Comparison of ENCODE assay signal across 9 cellular contexts in genomic region chr6:142030115-142030619, GRCh38.
DNase-seq lines count a peak whose midpoint lies in the region; ATAC-seq and TF ChIP-seq lines count a peak whose summit lies in the region.
"Had no signal": no experiment of that assay in that cellular context is flagged by ENCODE, and none has a peak within 500 bp of the region (broad histone marks: within the 10 kb centered on the region; RNA-seq: fewer than 3 reads in every experiment).

No MANE protein-coding gene starts in this region.

- H3K27me3 ChIP-seq in IMR-90 (ENCODE audit: control insufficient read depth, insufficient read depth, low read length) (no peaks in the 10 kb centered on the region), neuronal stem cell (ENCODE audit: control insufficient read depth in 3 of 3, insufficient read depth in 3 of 3, low read depth in 1 of 3, low read length in 3 of 3) (no peaks in the 10 kb centered on the region)

- 39% methylated on average over 6 of the region's 11 CpGs; no CpG with 5 or more reads in 1 of the 2 experiments for WGBS in IMR-90 (ENCODE audit: extremely low coverage in 2 of 2, insufficient read length in 1 of 2), 2 experiments
- WGBS in neuronal stem cell (ENCODE audit: extremely low coverage in 2 of 2, insufficient read length in 2 of 2, insufficient replicate concordance in 1 of 2), 2 donors, result no CpG with 5 or more reads among the region's 11 CpGs

- peak overlapping the region; percentile 61 for H2AK9ac ChIP-seq in IMR-90 (replicated peaks; ENCODE audit: low read depth, low read length, poor library complexity)

- H3K27me3 Mint-ChIP-seq in effector memory CD8-positive, alpha-beta T cell, result peaks cover 6 to 9% of the 10 kb centered on the region in 2 donors

- H3K4me1 ChIP-seq in IMR-90 (ENCODE audit: control insufficient read depth, insufficient read depth, low read length), result no peaks in the 10 kb centered on the region
- H3K4me1 ChIP-seq in neuronal stem cell (ENCODE audit: control insufficient read depth in 2 of 2, insufficient read depth in 1 of 2, low read depth in 1 of 2, low read length in 2 of 2), result no peaks in the 10 kb centered on the region

- H3K18ac ChIP-seq in IMR-90 (ENCODE audit: low read depth, low read length), result no peak overlapping the region; the same call in 1 of the 2 replicates
- peak overlapping the region; percentile 48 for H3K18ac ChIP-seq in neuronal stem cell (ENCODE audit: low read length)

- H3K9me1 ChIP-seq in IMR-90 (ENCODE audit: insufficient read depth, low read length), result no peaks in the 10 kb centered on the region

- no peak for TF ChIP-seq RAD21 in IMR-90 (IDR thresholded peaks at IDR 0.05; ENCODE audit: low read length)

- no peaks in the 10 kb centered on the region for H3K36me3 Mint-ChIP-seq in effector memory CD8-positive, alpha-beta T cell (ENCODE audit: insufficient read depth)

- no peak overlapping the region for H2BK15ac ChIP-seq in IMR-90 (ENCODE audit: low read depth, low read length)
- H2BK15ac ChIP-seq in neuronal stem cell (ENCODE audit: low read length), result no peak overlapping the region

- peaks cover 0 to 4% of the 10 kb centered on the region in 2 donors for H3K9me3 Mint-ChIP-seq in effector memory CD8-positive, alpha-beta T cell

- peak; percentile 40 for ATAC-seq in GM18858 (IDR thresholded peaks at IDR 0.05; ENCODE audit: unreplicated experiment)
- ATAC-seq in IMR-90 (ENCODE audit: low read depth), result peak; percentile 70
- no peak for ATAC-seq in effector memory CD8-positive, alpha-beta T cell (replicated peaks)

- peaks cover 0 to 3% of the 10 kb centered on the region in 2 experiments; a peak in 1 of 4 replicates for H3K79me1 ChIP-seq in IMR-90 (ENCODE audit: low read depth in 1 of 2, low read length in 2 of 2)
- no peaks in the 10 kb centered on the region for H3K79me1 ChIP-seq in neuronal stem cell (ENCODE audit: low read depth, low read length)

- no peak for TF ChIP-seq CTCF in IMR-90 (conservative IDR thresholded peaks at IDR 0.05; ENCODE audit: low read depth, low read length)

- no peak overlapping the region for H2BK20ac ChIP-seq in IMR-90 (ENCODE audit: low read depth, low read length)

- no peaks in the 10 kb centered on the region for H3K4me1 Mint-ChIP-seq in effector memory CD8-positive, alpha-beta T cell (ENCODE audit: low read depth in 2 of 2)

- H4K8ac ChIP-seq in IMR-90 (ENCODE audit: low read depth in 2 of 2, low read length in 2 of 2), result peak overlapping the region in 1 of 2 experiments; percentile 63; a peak in 1 of 4 replicates
- H4K8ac ChIP-seq in neuronal stem cell (ENCODE audit: low read depth, low read length), result no peak overlapping the region

- H2AFZ ChIP-seq in IMR-90 (replicated peaks; ENCODE audit: low read length, poor library complexity) (peak overlapping the region; percentile 85), neuronal stem cell (ENCODE audit: low read length) (peak overlapping the region; percentile 60)

- H3K36me3 ChIP-seq in IMR-90 (ENCODE audit: control insufficient read depth, insufficient read depth, low read length) (no peaks in the 10 kb centered on the region), neuronal stem cell (replicated peaks in 1 of 2; ENCODE audit: control insufficient read depth in 2 of 2, insufficient read depth in 2 of 2, low read length in 2 of 2) (no peaks in the 10 kb centered on the region)

- peak; percentile 76 for DNase-seq in IMR-90
- DNase-seq in effector memory CD8-positive, alpha-beta T cell, result no peak
- peak; percentile 45 for DNase-seq in neuronal stem cell (ENCODE audit: low spot score)
- no peak for DNase-seq in NCI-H2107 treated with DMSO at 0.1 percent for 48 hours (lab: John Stamatoyannopoulos, UW; ENCODE audit: unreplicated experiment)
- no peak for DNase-seq in T1000 (lab: John Stamatoyannopoulos, UW)
- DNase-seq in substantia nigra (lab: John Stamatoyannopoulos, UW), result no peak
- no peak for DNase-seq in CD1c-positive myeloid dendritic cell (ENCODE audit: extremely low spot score)
- DNase-seq: stimulated activated CD4-positive, alpha-beta T cell treated with anti-CD3 and anti-CD28 coated beads, Interleukin-4, amount 100 ng/mL, for 1 hour had no signal

- CTCF ChIA-PET in IMR-90 (lab: Yijun Ruan, JAX), result no interaction called here

- peak overlapping the region; percentile 78 for H3K27ac ChIP-seq in IMR-90 (ENCODE audit: insufficient read depth, low read length)
- H3K27ac ChIP-seq in neuronal stem cell (replicated peaks; ENCODE audit: low read length), result no peak overlapping the region
- H3K27ac ChIP-seq in substantia nigra (ENCODE audit: low read depth, low read length, poor library complexity, severe bottlenecking), result no peak overlapping the region

- H4K20me1 ChIP-seq in IMR-90 (ENCODE audit: insufficient read depth, low read length), result no peaks in the 10 kb centered on the region

- H3K14ac ChIP-seq in IMR-90 (replicated peaks; ENCODE audit: low read depth, low read length), result peak overlapping the region; percentile 68
- no peak overlapping the region for H3K14ac ChIP-seq in neuronal stem cell (ENCODE audit: low read length)

- no peaks in the 10 kb centered on the region for H3K9me3 ChIP-seq in IMR-90 (ENCODE audit: control insufficient read depth, insufficient read depth, low read length)
- no peaks in the 10 kb centered on the region for H3K9me3 ChIP-seq in neuronal stem cell (replicated peaks in 1 of 2; ENCODE audit: control insufficient read depth in 2 of 2, insufficient read depth in 1 of 2, low read depth in 1 of 2, low read length in 2 of 2)

- no peak for TF ChIP-seq POLR2A in IMR-90 (IDR thresholded peaks at IDR 0.05; ENCODE audit: low read depth, low read length)

- in situ Hi-C loops in IMR-90 (cut with MboI; ENCODE audit: low sequenced_read_pairs), result no loop called here

- BruUV-seq in IMR-90 (replicated peaks; lab: Mats Ljungman, UMichigan), result no TSS peak

- H3K4me2 ChIP-seq in IMR-90 (ENCODE audit: low read depth, low read length) (peak overlapping the region; percentile 79; the same call in 1 of the 2 replicates), neuronal stem cell (ENCODE audit: insufficient read depth, low read length, poor library complexity, severe bottlenecking) (peak overlapping the region; percentile 45)

- H3K4me3 ChIP-seq in IMR-90 (ENCODE audit: insufficient read depth, low read depth, low read length) (peak overlapping the region; percentile 75), neuronal stem cell (ENCODE audit: low read length in 2 of 2) (no peak overlapping the region)

- peak overlapping the region; percentile 22; the same call in 1 of the 2 replicates for H3K4ac ChIP-seq in IMR-90 (ENCODE audit: low read depth, low read length)
- H3K4ac ChIP-seq in neuronal stem cell (ENCODE audit: low read length), result no peak overlapping the region

- no peak overlapping the region for H3K23ac ChIP-seq in IMR-90 (ENCODE audit: low read depth, low read length)
- H3K23ac ChIP-seq in neuronal stem cell (ENCODE audit: low read depth, low read length, poor library complexity), result no peak overlapping the region

- H2BK5ac ChIP-seq in IMR-90 (ENCODE audit: low read depth, low read length, poor library complexity, severe bottlenecking) (no peak overlapping the region), neuronal stem cell (ENCODE audit: low read length) (no peak overlapping the region)

- no peak overlapping the region for H2BK12ac ChIP-seq in neuronal stem cell (ENCODE audit: low read length)

- no peak overlapping the region for H3K27ac Mint-ChIP-seq in effector memory CD8-positive, alpha-beta T cell

- peak overlapping the region; percentile 58; the same call in 1 of the 2 replicates for H3K9ac ChIP-seq in IMR-90 (ENCODE audit: low read depth, low read length)
- no peak overlapping the region for H3K9ac ChIP-seq in neuronal stem cell (ENCODE audit: low read depth, low read length, poor library complexity)

- H4K91ac ChIP-seq in IMR-90 (ENCODE audit: insufficient read depth, low read depth, low read length), result no peak overlapping the region; the same call in 1 of the 2 replicates
- no peak overlapping the region for H4K91ac ChIP-seq in neuronal stem cell (ENCODE audit: low read depth, low read length, poor library complexity)

- no peak overlapping the region for H3K56ac ChIP-seq in IMR-90 (ENCODE audit: extremely low read depth, insufficient read depth, low read length)

- dilution Hi-C loops in IMR-90 (cut with HindIII; ENCODE audit: low sequenced_read_pairs, unreplicated experiment), result no loop called here

- peak overlapping the region; percentile 11 to 17 for H3K4me3 Mint-ChIP-seq in effector memory CD8-positive, alpha-beta T cell

- POLR2A ChIA-PET in IMR-90 (lab: Charles Lee; ENCODE audit: unreplicated experiment), result no interaction called here

- H2BK120ac ChIP-seq in IMR-90 (ENCODE audit: low read depth, low read length), result no peak overlapping the region
- H2BK120ac ChIP-seq in neuronal stem cell (ENCODE audit: low read depth, low read length), result no peak overlapping the region

- intact Hi-C loops in IMR-90 (cut with micrococcal nuclease), result no loop called here

- no peak overlapping the region for H2AK5ac ChIP-seq in IMR-90 (ENCODE audit: low read depth, low read length)
- H2AK5ac ChIP-seq in neuronal stem cell (ENCODE audit: low read depth, low read length), result no peak overlapping the region

- H4K5ac ChIP-seq in IMR-90 (ENCODE audit: low read depth, low read length), result peak overlapping the region; percentile 32; the same call in 1 of the 2 replicates

TF ChIP-seq in IMR-90, 13 proteins besides CTCF, POLR2A, EP300 and RAD21 (continues in another document):
- TF ChIP-seq MAFK (IDR thresholded peaks at IDR 0.05; ENCODE audit: low read depth, low read length) (no peak), BHLHE40 (IDR thresholded peaks at IDR 0.05; ENCODE audit: low read depth, low read length) (no peak), CHD1 (IDR thresholded peaks at IDR 0.05; ENCODE audit: low read depth, low read length) (no peak), CEBPB (IDR thresholded peaks at IDR 0.05; ENCODE audit: low read depth, low read length) (no peak), MAZ (IDR thresholded peaks at IDR 0.05; ENCODE audit: borderline replicate concordance, low read depth, low read length) (no peak), USF2 (IDR thresholded peaks at IDR 0.05; ENCODE audit: low read depth, low read length) (no peak), NFE2L2 (IDR thresholded peaks at IDR 0.05; ENCODE audit: low read depth, low read length) (no peak), SMC3 (IDR thresholded peaks at IDR 0.05; ENCODE audit: low read depth, low read length) (no peak)

Comparison
In these comparisons a context has a peak if more than half of its experiments do, and no peak if none do; other contexts are left out.
1. DNase-seq: peak in IMR-90 (single experiment) and neuronal stem cell (single experiment); none in effector memory CD8-positive, alpha-beta T cell (0 of 3), NCI-H2107 treated with DMSO at 0.1 percent for 48 hours (single experiment), T1000 (single experiment), substantia nigra (0 of 49) and CD1c-positive myeloid dendritic cell (single experiment).